Comparison of ENCODE assay signal across 2 cellular contexts in genomic region chr16:68005786-68006286, GRCh38.
TF ChIP-seq lines count a peak whose summit lies in the region.

No MANE protein-coding gene starts in this region.

TF ChIP-seq in K562, 482 proteins besides CTCF, POLR2A, EP300 and RAD21 (continues in another document):
- TF ChIP-seq TBP (optimal IDR thresholded peaks at IDR 0.05; ENCODE audit: low read depth, low read length) (no peak), CBX3 (IDR thresholded peaks at IDR 0.05; ENCODE audit: borderline replicate concordance in 1 of 2, low read length in 2 of 2) (0 out of 3 replicates have a peak, but pooled peaks of 1 of the 2 experiments have one; percentile 18), KLF6 (CRISPR knock-in tag; IDR thresholded peaks at IDR 0.05; ENCODE audit: borderline replicate concordance) (no peak), HMG20B (CRISPR knock-in tag; IDR thresholded peaks at IDR 0.05) (no peak), CEBPG (CRISPR knock-in tag; IDR thresholded peaks at IDR 0.05) (no peak), CEBPG (tag; conservative IDR thresholded peaks at IDR 0.05 in 1 of 2, IDR thresholded peaks at IDR 0.05 in 1 of 2) (peak in 1 of 2 experiments; percentile 63; a peak in 2 of 4 replicates), CBX2 (IDR thresholded peaks at IDR 0.05; ENCODE audit: insufficient read depth, low read length, poor library complexity, severe bottlenecking) (no peak), RERE (CRISPR knock-in tag; IDR thresholded peaks at IDR 0.05; ENCODE audit: borderline replicate concordance) (no peak), ZNF263 (CRISPR knock-in tag; IDR thresholded peaks at IDR 0.05; ENCODE audit: borderline replicate concordance) (no peak), ZNF639 (CRISPR knock-in tag; conservative IDR thresholded peaks at IDR 0.05 in 1 of 2, IDR thresholded peaks at IDR 0.05 in 1 of 2) (peak in 1 of 2 experiments; percentile 58; a peak in 1 of 4 replicates), SMAD2 (IDR thresholded peaks at IDR 0.05; ENCODE audit: low read depth, low read length) (no peak), JUND (IDR thresholded peaks at IDR 0.05; ENCODE audit: borderline replicate concordance, low read depth, low read length) (no peak), JUND (tag; IDR thresholded peaks at IDR 0.05; ENCODE audit: borderline replicate concordance, low read depth, low read length) (peak; percentile 8; the same call in 1 of the 3 replicates), TAF9B (IDR thresholded peaks at IDR 0.05; ENCODE audit: partially characterized antibody) (no peak), ZBED1 (IDR thresholded peaks at IDR 0.05) (no peak), CEBPB (tag; IDR thresholded peaks at IDR 0.05) (peak; percentile 57), HMBOX1 (IDR thresholded peaks at IDR 0.05) (no peak), MECOM (CRISPR knock-in tag; IDR thresholded peaks at IDR 0.05) (no peak), CBX8 (IDR thresholded peaks at IDR 0.05; ENCODE audit: borderline replicate concordance, extremely low read depth, low read depth, low read length, poor library complexity, severe bottlenecking) (no peak), ILK (tag; IDR thresholded peaks at IDR 0.05; ENCODE audit: borderline replicate concordance, low read depth) (no peak), TFAP4 (CRISPR knock-in tag; IDR thresholded peaks at IDR 0.05; ENCODE audit: borderline replicate concordance) (no peak)

TF ChIP-seq in GM12891, 5 proteins besides CTCF, POLR2A, EP300 and RAD21:
- TF ChIP-seq SPI1 (IDR thresholded peaks at IDR 0.05; ENCODE audit: low read depth, low read length) (no peak), PAX5 (IDR thresholded peaks at IDR 0.05; ENCODE audit: insufficient read depth, low read length, severe bottlenecking) (no peak), POLR2AphosphoS5 (IDR thresholded peaks at IDR 0.05; ENCODE audit: low read depth, low read length) (no peak), POU2F2 (IDR thresholded peaks at IDR 0.05; ENCODE audit: low read depth, low read length) (no peak), TAF1 (IDR thresholded peaks at IDR 0.05; ENCODE audit: low read depth, low read length) (no peak)
